In genomic region chr9:33290247-33290993, GRCh38 we compare ENCODE assay signal across 1 cellular context.
TF ChIP-seq lines count a peak whose summit lies in the region.

Gene NFX1, plus strand, starts transcription at chr9:33290516. Its CDS starts 57 bp downstream, at chr9:33290573.

TF ChIP-seq in HepG2, 621 proteins besides CTCF, POLR2A, EP300 and RAD21 (continued from another document and continues in another):
- TF ChIP-seq ZNF597 (CRISPR knock-in tag; IDR thresholded peaks at IDR 0.05) (no peak), ZMYM3 (CRISPR knock-in tag; IDR thresholded peaks at IDR 0.05) (no peak), MTF2 (CRISPR knock-in tag; IDR thresholded peaks at IDR 0.05; ENCODE audit: borderline replicate concordance) (no peak; the same call in 1 of the 2 replicates), ZNF530 (CRISPR knock-in tag; IDR thresholded peaks at IDR 0.05; ENCODE audit: low read depth) (peak; percentile 56; the same call in 1 of the 2 replicates), BATF2 (CRISPR knock-in tag; IDR thresholded peaks at IDR 0.05) (peak; percentile 69), KMT2B (CRISPR knock-in tag; IDR thresholded peaks at IDR 0.05) (peak; percentile 95), CAMTA2 (CRISPR knock-in tag; IDR thresholded peaks at IDR 0.05; ENCODE audit: borderline replicate concordance) (peak; percentile 96; the same call in 1 of the 2 replicates), TRAFD1 (CRISPR knock-in tag; IDR thresholded peaks at IDR 0.05; ENCODE audit: borderline replicate concordance) (no peak), ZNF138 (CRISPR knock-in tag; IDR thresholded peaks at IDR 0.05; ENCODE audit: low read depth) (peak; percentile 90), ZSCAN29 (CRISPR knock-in tag; conservative IDR thresholded peaks at IDR 0.05) (peak; percentile 100), SRY (CRISPR knock-in tag; IDR thresholded peaks at IDR 0.05) (peak; percentile 99), SNRNP70 (IDR thresholded peaks at IDR 0.05; ENCODE audit: low read depth, low read length) (no peak), MAFG (CRISPR knock-in tag; IDR thresholded peaks at IDR 0.05) (no peak), ZSCAN31 (CRISPR knock-in tag; IDR thresholded peaks at IDR 0.05; ENCODE audit: low read depth) (peak; percentile 79), TBP (CRISPR knock-in tag; IDR thresholded peaks at IDR 0.05) (0 out of 2 replicates have a peak, but pooled peaks have one; percentile 59), ZNF572 (CRISPR knock-in tag; IDR thresholded peaks at IDR 0.05) (no peak; the same call in 1 of the 2 replicates), BRF2 (CRISPR knock-in tag; IDR thresholded peaks at IDR 0.05) (peak; percentile 76; the same call in 1 of the 2 replicates), ZNF317 (CRISPR knock-in tag; IDR thresholded peaks at IDR 0.05) (peak; percentile 93), MAFK (conservative IDR thresholded peaks at IDR 0.05 in 1 of 2, IDR thresholded peaks at IDR 0.05 in 1 of 2; ENCODE audit: low read length in 2 of 2) (no peak), ZNF430 (CRISPR knock-in tag; IDR thresholded peaks at IDR 0.05) (peak; percentile 88), BCL6 (CRISPR knock-in tag; IDR thresholded peaks at IDR 0.05) (peak; percentile 57), GRHL1 (CRISPR knock-in tag; conservative IDR thresholded peaks at IDR 0.05) (no peak; the same call in 1 of the 2 replicates), KDM5A (IDR thresholded peaks at IDR 0.05; ENCODE audit: borderline replicate concordance, low read length) (peak; percentile 88), TAF1 (CRISPR knock-in tag; IDR thresholded peaks at IDR 0.05) (peak; percentile 82), ZNF546 (CRISPR knock-in tag; conservative IDR thresholded peaks at IDR 0.05) (peak; percentile 84; the same call in 1 of the 2 replicates), REST (IDR thresholded peaks at IDR 0.05; ENCODE audit: borderline replicate concordance in 1 of 2, low read depth in 1 of 2, low read length in 2 of 2) (no peak; a peak in 1 of 4 replicates), ZC3H13 (CRISPR knock-in tag; IDR thresholded peaks at IDR 0.05) (peak; percentile 51; the same call in 1 of the 2 replicates), AHDC1 (CRISPR knock-in tag; IDR thresholded peaks at IDR 0.05; ENCODE audit: borderline replicate concordance) (peak; percentile 68), ARHGAP35 (CRISPR knock-in tag; IDR thresholded peaks at IDR 0.05; ENCODE audit: borderline replicate concordance) (peak; percentile 87; the same call in 1 of the 2 replicates), FOXO1 (CRISPR knock-in tag; IDR thresholded peaks at IDR 0.05) (peak; percentile 66), ZNF556 (CRISPR knock-in tag; IDR thresholded peaks at IDR 0.05; ENCODE audit: borderline replicate concordance) (peak; percentile 34; the same call in 1 of the 2 replicates), ISX (CRISPR knock-in tag; conservative IDR thresholded peaks at IDR 0.05) (0 out of 2 replicates have a peak, but pooled peaks have one; percentile 31), KLF13 (CRISPR knock-in tag; IDR thresholded peaks at IDR 0.05) (0 out of 2 replicates have a peak, but pooled peaks have one; percentile 81), ETV5 (CRISPR knock-in tag; IDR thresholded peaks at IDR 0.05; ENCODE audit: borderline replicate concordance) (peak; percentile 94), YEATS2 (CRISPR knock-in tag; IDR thresholded peaks at IDR 0.05; ENCODE audit: borderline replicate concordance) (peak; percentile 98), BHLHE40 (IDR thresholded peaks at IDR 0.05; ENCODE audit: low read length) (peak; percentile 98), RBFOX2 (IDR thresholded peaks at IDR 0.05; ENCODE audit: low read depth, low read length) (peak; percentile 94), DMAP1 (CRISPR knock-in tag; IDR thresholded peaks at IDR 0.05) (peak; percentile 96), DRAP1 (CRISPR knock-in tag; IDR thresholded peaks at IDR 0.05) (peak; percentile 79), CEBPZ (IDR thresholded peaks at IDR 0.05; ENCODE audit: low read length) (no peak), NCOR1 (IDR thresholded peaks at IDR 0.05; ENCODE audit: borderline replicate concordance, low read length) (peak; percentile 40; the same call in 1 of the 2 replicates), SIN3A (IDR thresholded peaks at IDR 0.05; ENCODE audit: borderline replicate concordance, low read depth, low read length) (no peak; the same call in 1 of the 2 replicates), ZNF841 (CRISPR knock-in tag; IDR thresholded peaks at IDR 0.05; ENCODE audit: borderline replicate concordance) (no peak)
